In genomic region chr15:74378853-74379252, GRCh38 we compare ENCODE assay signal across 1 cellular context.
TF ChIP-seq lines count a peak whose summit lies in the region.

No MANE protein-coding gene starts in this region.

TF ChIP-seq in GM12878, 131 proteins besides CTCF, POLR2A, EP300 and RAD21 (continues in another document):
- TF ChIP-seq ZNF687 (IDR thresholded peaks at IDR 0.05) = no peak
- TF ChIP-seq BMI1 (IDR thresholded peaks at IDR 0.05; ENCODE audit: borderline replicate concordance) = no peak
- no peak for TF ChIP-seq ZNF622 (IDR thresholded peaks at IDR 0.05)
- TF ChIP-seq EZH2 (IDR thresholded peaks at IDR 0.05; ENCODE audit: borderline replicate concordance, control insufficient read depth, low read depth, low read length) = no peak
- TF ChIP-seq CHD4 (IDR thresholded peaks at IDR 0.05) = no peak
- no peak for TF ChIP-seq GATAD2B (conservative IDR thresholded peaks at IDR 0.05; ENCODE audit: low read depth)
- no peak for TF ChIP-seq NBN (IDR thresholded peaks at IDR 0.05)
- no peak for TF ChIP-seq RCOR1 (conservative IDR thresholded peaks at IDR 0.05; ENCODE audit: low read depth, low read length)
- TF ChIP-seq HDAC2 (IDR thresholded peaks at IDR 0.05) = no peak
- TF ChIP-seq, protein P1, sequence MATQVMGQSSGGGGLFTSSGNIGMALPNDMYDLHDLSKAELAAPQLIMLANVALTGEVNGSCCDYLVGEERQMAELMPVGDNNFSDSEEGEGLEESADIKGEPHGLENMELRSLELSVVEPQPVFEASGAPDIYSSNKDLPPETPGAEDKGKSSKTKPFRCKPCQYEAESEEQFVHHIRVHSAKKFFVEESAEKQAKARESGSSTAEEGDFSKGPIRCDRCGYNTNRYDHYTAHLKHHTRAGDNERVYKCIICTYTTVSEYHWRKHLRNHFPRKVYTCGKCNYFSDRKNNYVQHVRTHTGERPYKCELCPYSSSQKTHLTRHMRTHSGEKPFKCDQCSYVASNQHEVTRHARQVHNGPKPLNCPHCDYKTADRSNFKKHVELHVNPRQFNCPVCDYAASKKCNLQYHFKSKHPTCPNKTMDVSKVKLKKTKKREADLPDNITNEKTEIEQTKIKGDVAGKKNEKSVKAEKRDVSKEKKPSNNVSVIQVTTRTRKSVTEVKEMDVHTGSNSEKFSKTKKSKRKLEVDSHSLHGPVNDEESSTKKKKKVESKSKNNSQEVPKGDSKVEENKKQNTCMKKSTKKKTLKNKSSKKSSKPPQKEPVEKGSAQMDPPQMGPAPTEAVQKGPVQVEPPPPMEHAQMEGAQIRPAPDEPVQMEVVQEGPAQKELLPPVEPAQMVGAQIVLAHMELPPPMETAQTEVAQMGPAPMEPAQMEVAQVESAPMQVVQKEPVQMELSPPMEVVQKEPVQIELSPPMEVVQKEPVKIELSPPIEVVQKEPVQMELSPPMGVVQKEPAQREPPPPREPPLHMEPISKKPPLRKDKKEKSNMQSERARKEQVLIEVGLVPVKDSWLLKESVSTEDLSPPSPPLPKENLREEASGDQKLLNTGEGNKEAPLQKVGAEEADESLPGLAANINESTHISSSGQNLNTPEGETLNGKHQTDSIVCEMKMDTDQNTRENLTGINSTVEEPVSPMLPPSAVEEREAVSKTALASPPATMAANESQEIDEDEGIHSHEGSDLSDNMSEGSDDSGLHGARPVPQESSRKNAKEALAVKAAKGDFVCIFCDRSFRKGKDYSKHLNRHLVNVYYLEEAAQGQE (IDR thresholded peaks at IDR 0.05; ENCODE audit: low read depth, low read length) = no peak
- TF ChIP-seq TCF3 (IDR thresholded peaks at IDR 0.05; ENCODE audit: borderline replicate concordance, insufficient read depth, low read depth, low read length) = no peak
- TF ChIP-seq BHLHE40 (IDR thresholded peaks at IDR 0.05; ENCODE audit: borderline replicate concordance in 1 of 2, low read depth in 2 of 2, low read length in 1 of 2) = no peak
- TF ChIP-seq ESRRA (IDR thresholded peaks at IDR 0.05; ENCODE audit: low read length) = no peak
- TF ChIP-seq, protein P2, sequence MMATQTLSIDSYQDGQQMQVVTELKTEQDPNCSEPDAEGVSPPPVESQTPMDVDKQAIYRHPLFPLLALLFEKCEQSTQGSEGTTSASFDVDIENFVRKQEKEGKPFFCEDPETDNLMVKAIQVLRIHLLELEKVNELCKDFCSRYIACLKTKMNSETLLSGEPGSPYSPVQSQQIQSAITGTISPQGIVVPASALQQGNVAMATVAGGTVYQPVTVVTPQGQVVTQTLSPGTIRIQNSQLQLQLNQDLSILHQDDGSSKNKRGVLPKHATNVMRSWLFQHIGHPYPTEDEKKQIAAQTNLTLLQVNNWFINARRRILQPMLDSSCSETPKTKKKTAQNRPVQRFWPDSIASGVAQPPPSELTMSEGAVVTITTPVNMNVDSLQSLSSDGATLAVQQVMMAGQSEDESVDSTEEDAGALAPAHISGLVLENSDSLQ (IDR thresholded peaks at IDR 0.05) = peak; percentile 39; the same call in 1 of the 2 replicates
- TF ChIP-seq LARP7 (IDR thresholded peaks at IDR 0.05) = no peak
- TF ChIP-seq PAX8 (IDR thresholded peaks at IDR 0.05) = no peak
- TF ChIP-seq SUPT20H (IDR thresholded peaks at IDR 0.05; ENCODE audit: borderline replicate concordance, control insufficient read depth, low read depth, low read length) = no peak
- no peak for TF ChIP-seq KDM1A (IDR thresholded peaks at IDR 0.05; ENCODE audit: borderline replicate concordance)
- TF ChIP-seq SMC3 (IDR thresholded peaks at IDR 0.05; ENCODE audit: borderline replicate concordance, low read length) = no peak
- no peak for TF ChIP-seq ATF2 (IDR thresholded peaks at IDR 0.05; ENCODE audit: low read length)
- no peak for TF ChIP-seq NFIC (IDR thresholded peaks at IDR 0.05; ENCODE audit: low read depth, low read length)
- no peak for TF ChIP-seq SIX5 (IDR thresholded peaks at IDR 0.05; ENCODE audit: low read depth, low read length, severe bottlenecking)
- no peak for TF ChIP-seq SREBF1 (IDR thresholded peaks at IDR 0.05; ENCODE audit: low read length)
- TF ChIP-seq EED (IDR thresholded peaks at IDR 0.05; ENCODE audit: low read depth) = peak; percentile 72; the same call in 1 of the 2 replicates
- no peak for TF ChIP-seq USF2 (IDR thresholded peaks at IDR 0.05; ENCODE audit: borderline replicate concordance, low read depth, low read length)
- TF ChIP-seq RELA (IDR thresholded peaks at IDR 0.05; ENCODE audit: borderline replicate concordance, partially characterized antibody) = no peak
- TF ChIP-seq MAX (IDR thresholded peaks at IDR 0.05; ENCODE audit: low read depth, low read length) = no peak
- no peak for TF ChIP-seq IRF3 (IDR thresholded peaks at IDR 0.05)
- no peak for TF ChIP-seq BACH1 (IDR thresholded peaks at IDR 0.05; ENCODE audit: borderline replicate concordance)
- no peak for TF ChIP-seq KLF5 (IDR thresholded peaks at IDR 0.05; ENCODE audit: partially characterized antibody)
- peak; percentile 50 to 58; a peak in 2 of 4 replicates for TF ChIP-seq IKZF2 (IDR thresholded peaks at IDR 0.05)
- TF ChIP-seq, protein P3, sequence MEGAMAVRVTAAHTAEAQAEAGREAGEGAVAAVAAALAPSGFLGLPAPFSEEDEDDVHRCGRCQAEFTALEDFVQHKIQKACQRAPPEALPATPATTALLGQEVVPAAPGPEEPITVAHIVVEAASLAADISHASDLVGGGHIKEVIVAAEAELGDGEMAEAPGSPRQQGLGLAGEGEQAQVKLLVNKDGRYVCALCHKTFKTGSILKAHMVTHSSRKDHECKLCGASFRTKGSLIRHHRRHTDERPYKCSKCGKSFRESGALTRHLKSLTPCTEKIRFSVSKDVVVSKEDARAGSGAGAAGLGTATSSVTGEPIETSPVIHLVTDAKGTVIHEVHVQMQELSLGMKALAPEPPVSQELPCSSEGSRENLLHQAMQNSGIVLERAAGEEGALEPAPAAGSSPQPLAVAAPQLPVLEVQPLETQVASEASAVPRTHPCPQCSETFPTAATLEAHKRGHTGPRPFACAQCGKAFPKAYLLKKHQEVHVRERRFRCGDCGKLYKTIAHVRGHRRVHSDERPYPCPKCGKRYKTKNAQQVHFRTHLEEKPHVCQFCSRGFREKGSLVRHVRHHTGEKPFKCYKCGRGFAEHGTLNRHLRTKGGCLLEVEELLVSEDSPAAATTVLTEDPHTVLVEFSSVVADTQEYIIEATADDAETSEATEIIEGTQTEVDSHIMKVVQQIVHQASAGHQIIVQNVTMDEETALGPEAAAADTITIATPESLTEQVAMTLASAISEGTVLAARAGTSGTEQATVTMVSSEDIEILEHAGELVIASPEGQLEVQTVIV (IDR thresholded peaks at IDR 0.05; ENCODE audit: borderline replicate concordance, partially characterized antibody) = no peak
- TF ChIP-seq, protein P4, sequence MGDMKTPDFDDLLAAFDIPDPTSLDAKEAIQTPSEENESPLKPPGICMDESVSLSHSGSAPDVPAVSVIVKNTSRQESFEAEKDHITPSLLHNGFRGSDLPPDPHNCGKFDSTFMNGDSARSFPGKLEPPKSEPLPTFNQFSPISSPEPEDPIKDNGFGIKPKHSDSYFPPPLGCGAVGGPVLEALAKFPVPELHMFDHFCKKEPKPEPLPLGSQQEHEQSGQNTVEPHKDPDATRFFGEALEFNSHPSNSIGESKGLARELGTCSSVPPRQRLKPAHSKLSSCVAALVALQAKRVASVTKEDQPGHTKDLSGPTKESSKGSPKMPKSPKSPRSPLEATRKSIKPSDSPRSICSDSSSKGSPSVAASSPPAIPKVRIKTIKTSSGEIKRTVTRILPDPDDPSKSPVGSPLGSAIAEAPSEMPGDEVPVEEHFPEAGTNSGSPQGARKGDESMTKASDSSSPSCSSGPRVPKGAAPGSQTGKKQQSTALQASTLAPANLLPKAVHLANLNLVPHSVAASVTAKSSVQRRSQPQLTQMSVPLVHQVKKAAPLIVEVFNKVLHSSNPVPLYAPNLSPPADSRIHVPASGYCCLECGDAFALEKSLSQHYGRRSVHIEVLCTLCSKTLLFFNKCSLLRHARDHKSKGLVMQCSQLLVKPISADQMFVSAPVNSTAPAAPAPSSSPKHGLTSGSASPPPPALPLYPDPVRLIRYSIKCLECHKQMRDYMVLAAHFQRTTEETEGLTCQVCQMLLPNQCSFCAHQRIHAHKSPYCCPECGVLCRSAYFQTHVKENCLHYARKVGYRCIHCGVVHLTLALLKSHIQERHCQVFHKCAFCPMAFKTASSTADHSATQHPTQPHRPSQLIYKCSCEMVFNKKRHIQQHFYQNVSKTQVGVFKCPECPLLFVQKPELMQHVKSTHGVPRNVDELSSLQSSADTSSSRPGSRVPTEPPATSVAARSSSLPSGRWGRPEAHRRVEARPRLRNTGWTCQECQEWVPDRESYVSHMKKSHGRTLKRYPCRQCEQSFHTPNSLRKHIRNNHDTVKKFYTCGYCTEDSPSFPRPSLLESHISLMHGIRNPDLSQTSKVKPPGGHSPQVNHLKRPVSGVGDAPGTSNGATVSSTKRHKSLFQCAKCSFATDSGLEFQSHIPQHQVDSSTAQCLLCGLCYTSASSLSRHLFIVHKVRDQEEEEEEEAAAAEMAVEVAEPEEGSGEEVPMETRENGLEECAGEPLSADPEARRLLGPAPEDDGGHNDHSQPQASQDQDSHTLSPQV (IDR thresholded peaks at IDR 0.05) = no peak
- TF ChIP-seq ZBTB11 (CRISPR knock-in tag; IDR thresholded peaks at IDR 0.05) = no peak
